Comparison of ENCODE assay signal across 22 cellular contexts in genomic region chr1:46205794-46206193, GRCh38. TPM values are rescaled to one million over a fixed set of nuclear protein-coding genes. Genes with fewer than 3 reads are reported as not detected.
DNase-seq lines count a peak whose midpoint lies in the region; ATAC-seq, FAIRE-seq and TF ChIP-seq lines count a peak whose summit lies in the region.
"Had no signal": no experiment of that assay in that cellular context is flagged by ENCODE, and none has a peak within 500 bp of the region (broad histone marks: within the 10 kb centered on the region; RNA-seq: fewer than 3 reads in every experiment).

No MANE protein-coding gene starts in this region.

- H3K4me1 ChIP-seq in right atrium auricular region, result peaks cover 0 to 46% of the 10 kb centered on the region in 2 donors
- H3K4me1 ChIP-seq in small intestine (ENCODE audit: control insufficient read depth in 2 of 2, insufficient read depth in 1 of 2, low read depth in 1 of 2, low read length in 1 of 2), result no peaks in the 10 kb centered on the region
- peaks cover 6% of the 10 kb centered on the region for H3K4me1 ChIP-seq in A673 (ENCODE audit: insufficient read depth, low read length, poor library complexity, severe bottlenecking)

- TF ChIP-seq CTCF in right atrium auricular region (IDR thresholded peaks at IDR 0.05) (no peak), A673 (conservative IDR thresholded peaks at IDR 0.05; ENCODE audit: low read depth, low read length) (no peak)

- H3K27ac ChIP-seq in cingulate gyrus (ENCODE audit: low read depth, low read length), result peak overlapping the region; percentile 47
- peak overlapping the region; percentile 85 to 95 for H3K27ac ChIP-seq in right atrium auricular region
- H3K27ac ChIP-seq in small intestine (ENCODE audit: low read depth in 1 of 2, low read length in 1 of 2), result no peak overlapping the region
- H3K27ac ChIP-seq in A673 (ENCODE audit: low read depth, low read length, poor library complexity, severe bottlenecking), result no peak overlapping the region

- H3K36me3 ChIP-seq in H7 (replicated peaks; ENCODE audit: control insufficient read depth, insufficient read depth, low read length) (no peaks in the 10 kb centered on the region), right atrium auricular region (no peaks in the 10 kb centered on the region), small intestine (ENCODE audit: control insufficient read depth in 2 of 2, insufficient read depth in 2 of 2, low read length in 2 of 2) (no peaks in the 10 kb centered on the region), A673 (ENCODE audit: insufficient read depth, low read length, poor library complexity, severe bottlenecking) (no peaks in the 10 kb centered on the region)

- no peak for FAIRE-seq in small intestine (lab: Jason Lieb, UNC)
- FAIRE-seq: HTR-8/SVneo had no signal

- DNase-seq in H7, result peak; percentile 26
- DNase-seq in right atrium auricular region (ENCODE audit: low spot score), result no peak
- peak; percentile 26 for DNase-seq in small intestine
- DNase-seq in A673 (ENCODE audit: low spot score), result no peak
- DNase-seq: activated effector memory CD4-positive, alpha-beta T cell treated with Interleukin-2 at 50 U/mL for 16 hours; anterior cingulate cortex; cortex of kidney; erythroblast; HCEC 1CT; islet precursor cell; midbrain; NCI-H1694; NCI-H446 had no signal

- BruUV-seq in A673 (replicated peaks; lab: Mats Ljungman, UMichigan), result no TSS peak

- H3K9me3 ChIP-seq in right atrium auricular region, result no peaks in the 10 kb centered on the region
- no peaks in the 10 kb centered on the region for H3K9me3 ChIP-seq in small intestine (ENCODE audit: control insufficient read depth, low read depth)
- H3K9me3 ChIP-seq in A673 (ENCODE audit: low read depth, low read length, poor library complexity, severe bottlenecking), result no peaks in the 10 kb centered on the region

- no peak for ATAC-seq in HG02763 (IDR thresholded peaks at IDR 0.05; ENCODE audit: unreplicated experiment)
- no peak for ATAC-seq in HG02759 (IDR thresholded peaks at IDR 0.05; ENCODE audit: unreplicated experiment)
- ATAC-seq in GM18870 (IDR thresholded peaks at IDR 0.05; ENCODE audit: unreplicated experiment), result no peak
- ATAC-seq: activated CD4-positive, CD25-positive, alpha-beta regulatory T cell treated with anti-CD3 and anti-CD28 coated beads, Interleukin-2, amount 50 U/mL, for 24 hours; stimulated activated effector memory CD8-positive, alpha-beta T cell treated with anti-CD3 and anti-CD28 coated beads, Interleukin-12 subunit alpha, Interleukin-12 subunit beta, amount 100 ng/mL, for 72 hours had no signal

- intact Hi-C loops in A673 (cut with micrococcal nuclease; ENCODE audit: unreplicated experiment), result no loop called here

- 42 to 60% (median 49%) methylated on average over 3 of the region's 3 CpGs for WGBS in small intestine, 3 donors

- CTCF ChIA-PET in A673 (lab: Charles Lee), result no interaction called here

- peaks cover 3% of the 10 kb centered on the region; the same call in 1 of the 2 replicates for H3K27me3 ChIP-seq in H7 (ENCODE audit: control insufficient read depth, insufficient read depth, low read length)
- H3K27me3 ChIP-seq in right atrium auricular region, result no peaks in the 10 kb centered on the region
- no peaks in the 10 kb centered on the region for H3K27me3 ChIP-seq in small intestine (ENCODE audit: control insufficient read depth in 2 of 2, insufficient read depth in 2 of 2, low read length in 2 of 2)
- H3K27me3 ChIP-seq in A673 (replicated peaks; ENCODE audit: insufficient read depth, low read depth, low read length, poor library complexity), result no peaks in the 10 kb centered on the region

- no peak overlapping the region for H3K4me3 ChIP-seq in H7 (ENCODE audit: insufficient read depth, low read depth, low read length)
- no peak overlapping the region for H3K4me3 ChIP-seq in right atrium auricular region
- H3K4me3 ChIP-seq in small intestine (ENCODE audit: low read depth in 1 of 2, low read length in 2 of 2), result no peak overlapping the region
- H3K4me3 ChIP-seq in A673 (ENCODE audit: low read depth, low read length, poor library complexity, severe bottlenecking), result no peak overlapping the region
- H3K4me3 ChIP-seq: skin epidermis had no signal

- POLR2A ChIA-PET in A673 (lab: Charles Lee; ENCODE audit: low non-redundant PET), result no interaction called here

RNA-seq across cellular contexts. Expression of gene LURAP1, which starts 2.7 kb away (rescaled TPM):
- 3.6 and 4.5 TPM in 2 replicates for total RNA-seq in H7 (2014; rRNA removed; shearing (Covaris generic))
- 1 to 10 TPM; 4.1 to 9.1 TPM for total RNA-seq in right atrium auricular region
- 1 to 10 TPM in 1 of 3 donors, under 1 TPM in 1, not detected in 1; 0.27 to 1.8 TPM for polyA plus RNA-seq in small intestine
- 1.1 and 1.5 TPM in 2 replicates for total RNA-seq in A673 (2021)

RNA-seq across cellular contexts. Expression of gene POMGNT1, which starts 7.6 kb away (rescaled TPM):
- 87.1 and 95.2 TPM in 2 replicates for total RNA-seq in H7 (2014; rRNA removed; shearing (Covaris generic))
- total RNA-seq in right atrium auricular region, result 10 to 100 TPM; 57.0 to 87.8 TPM
- 10 to 100 TPM; 37.6 to 81.3 (median 44.1) TPM for polyA plus RNA-seq in small intestine
- 71.0 and 90.9 TPM in 2 replicates for total RNA-seq in A673 (2021)

RNA-seq across cellular contexts. Expression of gene P3R3URF, which starts 29.5 kb away (rescaled TPM):
- not detected in 2 replicates for total RNA-seq in H7 (2014; rRNA removed; shearing (Covaris generic))
- total RNA-seq in right atrium auricular region (not detected), A673 (2021) (not detected in 2 replicates)
- not detected for polyA plus RNA-seq in small intestine
- total RNA-seq: urinary bladder had no signal
- polyA plus RNA-seq: urinary bladder had no signal

RNA-seq across cellular contexts. Expression of gene TSPAN1, which starts 30.9 kb away (rescaled TPM):
- not detected in 2 replicates for total RNA-seq in H7 (2014; rRNA removed; shearing (Covaris generic))
- total RNA-seq in right atrium auricular region, result 1 to 10 TPM; 2.0 to 2.3 TPM
- 100 to 1,000 TPM in 1 of 3 donors, 10 to 100 TPM in 2; 22.7 to 104 (median 40.3) TPM for polyA plus RNA-seq in small intestine
- not detected in 2 replicates for total RNA-seq in A673 (2021)

RNA-seq across cellular contexts. Expression of gene RAD54L, which starts 41.8 kb away (rescaled TPM):
- total RNA-seq in H7 (2014; rRNA removed; shearing (Covaris generic)), result 42.2 and 46.7 TPM in 2 replicates
- total RNA-seq in right atrium auricular region, result not detected
- 1 to 10 TPM; 1.9 to 9.7 (median 2.0) TPM for polyA plus RNA-seq in small intestine
- total RNA-seq in A673 (2021), result 49.0 and 50.7 TPM in 2 replicates

Comparison
In these comparisons a context has a peak if more than half of its experiments do, and no peak if none do; other contexts are left out.
1. DNase-seq: peak in H7 (single experiment) and small intestine (single experiment); none in right atrium auricular region (single experiment) and A673 (single experiment).
2. H3K27ac ChIP-seq: peak in cingulate gyrus (single experiment) and right atrium auricular region (2 of 2); none in small intestine (0 of 2) and A673 (single experiment).